ENCODE assay signal across 13 cellular contexts in the genomic region with DNA sequence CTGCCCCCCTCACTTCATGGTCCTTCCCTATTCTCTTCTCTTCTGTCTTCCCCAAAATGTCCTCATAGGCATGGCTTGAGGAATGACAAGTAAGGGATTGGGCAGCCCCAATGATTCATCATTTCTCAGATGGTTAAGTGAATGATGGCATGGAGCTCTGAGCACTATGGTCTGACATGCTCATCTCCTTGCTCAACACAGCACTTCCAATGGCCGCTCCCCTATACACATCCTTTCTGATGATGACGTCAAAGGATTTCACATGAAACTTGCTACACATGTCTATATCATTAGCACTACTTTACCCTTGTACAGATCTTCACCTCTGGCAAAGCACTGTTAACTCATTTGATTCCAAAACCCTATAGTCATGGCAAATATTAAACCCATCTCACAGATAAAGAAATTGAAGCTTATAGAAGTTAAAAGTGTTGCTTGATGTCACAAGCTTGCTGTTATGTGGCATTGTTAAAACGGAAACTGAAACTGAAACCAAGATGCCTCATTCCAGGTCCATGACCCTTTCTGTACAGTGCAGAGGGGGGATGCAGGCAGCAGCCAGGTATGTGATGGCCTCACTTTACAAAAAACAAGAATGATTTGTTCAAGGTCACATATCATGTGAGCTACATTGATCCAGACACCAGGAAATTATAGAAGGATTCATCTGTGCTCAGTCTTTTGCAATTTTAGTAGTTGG.
DNase-seq lines count a peak whose midpoint lies in the region; ATAC-seq and TF ChIP-seq lines count a peak whose summit lies in the region.
"Had no signal": no experiment of that assay in that cellular context is flagged by ENCODE, and none has a peak within 500 bp of the region (broad histone marks: within the 10 kb centered on the region; RNA-seq: fewer than 3 reads in every experiment).

No MANE protein-coding gene starts in this region.

- H3K27me3 Mint-ChIP-seq in activated naive CD8-positive, alpha-beta T cell treated with anti-CD3 and anti-CD28 coated beads, Interleukin-2, amount 50 U/mL, for 24 hours: no peaks in the 10 kb centered on the region
- H3K27me3 Mint-ChIP-seq in progenitor cell of endocrine pancreas: no peaks in the 10 kb centered on the region

- H3K79me2 ChIP-seq in DND-41 (ENCODE audit: insufficient read depth, low read length): no peaks in the 10 kb centered on the region
- H3K79me2 ChIP-seq: hepatocyte had no signal

- peak overlapping the region in 1 of 2 experiments; percentile 40; a peak in 2 of 4 replicates for H3K4me3 ChIP-seq in DND-41 (ENCODE audit: low read depth in 1 of 2, low read length in 2 of 2)
- H3K4me3 ChIP-seq: hepatocyte had no signal

- no peaks in the 10 kb centered on the region for H4K20me1 ChIP-seq in DND-41 (ENCODE audit: insufficient read depth, low read length)

- H3K36me3 Mint-ChIP-seq in activated naive CD8-positive, alpha-beta T cell treated with anti-CD3 and anti-CD28 coated beads, Interleukin-2, amount 50 U/mL, for 24 hours (ENCODE audit: low read depth): peaks cover 2% of the 10 kb centered on the region
- no peaks in the 10 kb centered on the region for H3K36me3 Mint-ChIP-seq in progenitor cell of endocrine pancreas (ENCODE audit: insufficient read depth)

- H3K4me1 ChIP-seq in DND-41 (ENCODE audit: insufficient read depth, low read length): peaks cover 16% of the 10 kb centered on the region

- peaks cover 2% of the 10 kb centered on the region for H3K9me3 ChIP-seq in DND-41 (ENCODE audit: insufficient read depth, low read length, severe bottlenecking)
- H3K9me3 ChIP-seq in KOPT-K1 (ENCODE audit: insufficient read depth, low read length, poor library complexity, severe bottlenecking): peaks cover 5% of the 10 kb centered on the region

- H3K9ac ChIP-seq in DND-41 (ENCODE audit: low read depth, low read length): peak overlapping the region; percentile 15

- H3K27ac ChIP-seq in DND-41 (ENCODE audit: low read length) (peak overlapping the region; percentile 82), KOPT-K1 (ENCODE audit: low read depth, low read length, poor library complexity, severe bottlenecking) (peak overlapping the region; percentile 54)
- H3K27ac ChIP-seq: hepatocyte had no signal

- peak overlapping the region; percentile 54 for H3K4me2 ChIP-seq in DND-41 (ENCODE audit: insufficient read depth, low read length)
- H3K4me2 ChIP-seq: hepatocyte had no signal

- no peak overlapping the region for H3K4me3 Mint-ChIP-seq in activated naive CD8-positive, alpha-beta T cell treated with anti-CD3 and anti-CD28 coated beads, Interleukin-2, amount 50 U/mL, for 24 hours
- no peak overlapping the region for H3K4me3 Mint-ChIP-seq in progenitor cell of endocrine pancreas (ENCODE audit: low read depth)
- H3K4me3 Mint-ChIP-seq: nephron had no signal

- no peak overlapping the region for H3K27ac Mint-ChIP-seq in activated naive CD8-positive, alpha-beta T cell treated with anti-CD3 and anti-CD28 coated beads, Interleukin-2, amount 50 U/mL, for 24 hours
- H3K27ac Mint-ChIP-seq in progenitor cell of endocrine pancreas: no peak overlapping the region
- H3K27ac Mint-ChIP-seq: nephron had no signal

- H3K36me3 ChIP-seq in DND-41 (ENCODE audit: insufficient read depth, low read length) (no peaks in the 10 kb centered on the region), KOPT-K1 (ENCODE audit: insufficient read depth, low read length) (no peaks in the 10 kb centered on the region)

- H3K9me3 Mint-ChIP-seq in activated naive CD8-positive, alpha-beta T cell treated with anti-CD3 and anti-CD28 coated beads, Interleukin-2, amount 50 U/mL, for 24 hours: no peaks in the 10 kb centered on the region
- H3K9me3 Mint-ChIP-seq in progenitor cell of endocrine pancreas (ENCODE audit: low read depth): no peaks in the 10 kb centered on the region

- H3K27me3 ChIP-seq in DND-41 (ENCODE audit: insufficient read depth, low read length, poor library complexity): no peaks in the 10 kb centered on the region
- H3K27me3 ChIP-seq: hepatocyte had no signal

- DNase-seq in DND-41: peak; percentile 64
- DNase-seq in activated naive CD8-positive, alpha-beta T cell treated with anti-CD3 and anti-CD28 coated beads, Interleukin-2, amount 50 U/mL, for 24 hours: no peak
- peak; percentile 17 to 48 for DNase-seq in lung microvascular endothelial cell (ENCODE audit: low read depth in 2 of 2)
- no peak for DNase-seq in Kasumi-1 (lab: John Stamatoyannopoulos, UW)
- no peak for DNase-seq in iPS-NIHi11 (ENCODE audit: low spot score)
- DNase-seq in progenitor cell of endocrine pancreas (ENCODE audit: low spot score, unreplicated experiment): no peak
- DNase-seq: GF-D8, NCI-H2107, SIG-M5 had no signal

- peak; percentile 23 for TF ChIP-seq CTCF in DND-41 (IDR thresholded peaks at IDR 0.05; ENCODE audit: borderline replicate concordance, extremely low read depth, low read length, poor library complexity, severe bottlenecking)
- no peak for TF ChIP-seq CTCF in progenitor cell of endocrine pancreas (IDR thresholded peaks at IDR 0.05; ENCODE audit: unreplicated experiment)

- peak overlapping the region; percentile 82 for H2AFZ ChIP-seq in DND-41 (ENCODE audit: low read depth, low read length)
- H2AFZ ChIP-seq: hepatocyte had no signal

- peaks cover 10% of the 10 kb centered on the region for H3K4me1 Mint-ChIP-seq in activated naive CD8-positive, alpha-beta T cell treated with anti-CD3 and anti-CD28 coated beads, Interleukin-2, amount 50 U/mL, for 24 hours
- no peaks in the 10 kb centered on the region for H3K4me1 Mint-ChIP-seq in progenitor cell of endocrine pancreas (ENCODE audit: low read depth)
- H3K4me1 Mint-ChIP-seq: nephron had no signal

- peak; percentile 97 for ATAC-seq in DND-41 (ENCODE audit: insufficient read depth, low read depth)
- ATAC-seq in activated naive CD8-positive, alpha-beta T cell treated with anti-CD3 and anti-CD28 coated beads, Interleukin-2, amount 50 U/mL, for 24 hours: peak; percentile 77
- ATAC-seq: HCT116 had no signal

Comparison
In these comparisons a context has a peak if more than half of its experiments do, and no peak if none do; other contexts are left out.
1. DNase-seq: peak in DND-41 (single experiment) and lung microvascular endothelial cell (2 of 2); none in activated naive CD8-positive, alpha-beta T cell treated with anti-CD3 and anti-CD28 coated beads, Interleukin-2, amount 50 U/mL, for 24 hours (single experiment), Kasumi-1 (0 of 2), iPS-NIHi11 (single experiment) and progenitor cell of endocrine pancreas (single experiment).